ENCODE assay signal across 1 cellular context in genomic region chr2:182066439-182067061, GRCh38.
TF ChIP-seq lines count a peak whose summit lies in the region.

No MANE protein-coding gene starts in this region.

TF ChIP-seq in HEK293, 187 proteins besides CTCF, POLR2A, EP300 and RAD21 (continued from another document):
- TF ChIP-seq ZNF398 (tag by site-specific recombination; IDR thresholded peaks at IDR 0.05) (peak; percentile 68), ZNF544 (tag by site-specific recombination; IDR thresholded peaks at IDR 0.05) (no peak), ZSCAN4 (tag by site-specific recombination; IDR thresholded peaks at IDR 0.05) (peak; percentile 80), ZNF112 (tag by site-specific recombination; IDR thresholded peaks at IDR 0.05) (peak; percentile 52; the same call in 1 of the 2 replicates), ZNF248 (tag by site-specific recombination; IDR thresholded peaks at IDR 0.05) (peak; percentile 78; the same call in 1 of the 2 replicates), SP7 (tag by site-specific recombination; IDR thresholded peaks at IDR 0.05) (peak; percentile 71), TCF7L2 (IDR thresholded peaks at IDR 0.05; ENCODE audit: borderline replicate concordance, low read depth, low read length) (no peak), ZNF391 (tag by site-specific recombination; IDR thresholded peaks at IDR 0.05; ENCODE audit: borderline replicate concordance, low read depth) (no peak), ZNF26 (tag by site-specific recombination; IDR thresholded peaks at IDR 0.05) (peak; percentile 35; the same call in 1 of the 2 replicates), ZBTB17 (tag by site-specific recombination; IDR thresholded peaks at IDR 0.05) (0 out of 2 replicates have a peak, but pooled peaks have one; percentile 14)
- TF ChIP-seq, protein P1, sequence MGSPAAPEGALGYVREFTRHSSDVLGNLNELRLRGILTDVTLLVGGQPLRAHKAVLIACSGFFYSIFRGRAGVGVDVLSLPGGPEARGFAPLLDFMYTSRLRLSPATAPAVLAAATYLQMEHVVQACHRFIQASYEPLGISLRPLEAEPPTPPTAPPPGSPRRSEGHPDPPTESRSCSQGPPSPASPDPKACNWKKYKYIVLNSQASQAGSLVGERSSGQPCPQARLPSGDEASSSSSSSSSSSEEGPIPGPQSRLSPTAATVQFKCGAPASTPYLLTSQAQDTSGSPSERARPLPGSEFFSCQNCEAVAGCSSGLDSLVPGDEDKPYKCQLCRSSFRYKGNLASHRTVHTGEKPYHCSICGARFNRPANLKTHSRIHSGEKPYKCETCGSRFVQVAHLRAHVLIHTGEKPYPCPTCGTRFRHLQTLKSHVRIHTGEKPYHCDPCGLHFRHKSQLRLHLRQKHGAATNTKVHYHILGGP (tag by site-specific recombination; IDR thresholded peaks at IDR 0.05) = peak; percentile 75
- TF ChIP-seq, protein P2, sequence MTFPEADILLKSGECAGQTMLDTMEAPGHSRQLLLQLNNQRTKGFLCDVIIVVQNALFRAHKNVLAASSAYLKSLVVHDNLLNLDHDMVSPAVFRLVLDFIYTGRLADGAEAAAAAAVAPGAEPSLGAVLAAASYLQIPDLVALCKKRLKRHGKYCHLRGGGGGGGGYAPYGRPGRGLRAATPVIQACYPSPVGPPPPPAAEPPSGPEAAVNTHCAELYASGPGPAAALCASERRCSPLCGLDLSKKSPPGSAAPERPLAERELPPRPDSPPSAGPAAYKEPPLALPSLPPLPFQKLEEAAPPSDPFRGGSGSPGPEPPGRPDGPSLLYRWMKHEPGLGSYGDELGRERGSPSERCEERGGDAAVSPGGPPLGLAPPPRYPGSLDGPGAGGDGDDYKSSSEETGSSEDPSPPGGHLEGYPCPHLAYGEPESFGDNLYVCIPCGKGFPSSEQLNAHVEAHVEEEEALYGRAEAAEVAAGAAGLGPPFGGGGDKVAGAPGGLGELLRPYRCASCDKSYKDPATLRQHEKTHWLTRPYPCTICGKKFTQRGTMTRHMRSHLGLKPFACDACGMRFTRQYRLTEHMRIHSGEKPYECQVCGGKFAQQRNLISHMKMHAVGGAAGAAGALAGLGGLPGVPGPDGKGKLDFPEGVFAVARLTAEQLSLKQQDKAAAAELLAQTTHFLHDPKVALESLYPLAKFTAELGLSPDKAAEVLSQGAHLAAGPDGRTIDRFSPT (tag by site-specific recombination; IDR thresholded peaks at IDR 0.05) = peak; percentile 62; the same call in 1 of the 2 replicates
TF ChIP-seq in HEK293: peak in this region for 10.
